Comparison of ENCODE assay signal across 8 cellular contexts in genomic region chr9:2727966-2728613, GRCh38. TPM values are rescaled to one million over a fixed set of nuclear protein-coding genes. Genes with fewer than 3 reads are reported as not detected.
DNase-seq lines count a peak whose midpoint lies in the region; ATAC-seq and TF ChIP-seq lines count a peak whose summit lies in the region.

No MANE protein-coding gene starts in this region.

- H3K9me2 ChIP-seq in HCT116 (ENCODE audit: insufficient read depth) (no peaks in the 10 kb centered on the region), Loucy (replicated peaks; ENCODE audit: low read depth, low read length) (no peaks in the 10 kb centered on the region)

- CTCF ChIA-PET in HCT116 (lab: Charles Lee): interaction anchor here (1.6 kb wide), 1 partner anchor 596 kb away, joined by 7 read pairs; no protein-coding TSS in a partner anchor
- CTCF ChIA-PET in activated CD4-positive, alpha-beta T cell treated with anti-CD3 and anti-CD28 coated beads, Interleukin-2, amount 10 ng/mL, durations not matched to agents 7 days and 5 days (lab: Charles Lee): interaction anchor here (0.6 to 1.3 kb wide), 4 partner anchors 11 to 596 kb away, joined by 3 to 4 read pairs (median 4); partner anchors contain the start of gene KCNV2

- no peaks in the 10 kb centered on the region for H3K9me3 ChIP-seq in HCT116 (ENCODE audit: control insufficient read depth in 1 of 2, insufficient read depth in 1 of 2, low read depth in 1 of 2, low read length in 2 of 2)
- H3K9me3 ChIP-seq in Loucy (ENCODE audit: insufficient read depth, low read depth, low read length): no peaks in the 10 kb centered on the region
- H3K9me3 ChIP-seq in esophagus muscularis mucosa: no peaks in the 10 kb centered on the region

- H3K36me3 Mint-ChIP-seq in nephron progenitor cell (ENCODE audit: low read depth): no peaks in the 10 kb centered on the region
- H3K36me3 Mint-ChIP-seq in activated CD4-positive, alpha-beta T cell treated with anti-CD3 and anti-CD28 coated beads, Interleukin-2, amount 10 ng/mL, durations not matched to agents 7 days and 5 days (ENCODE audit: low read depth): no peaks in the 10 kb centered on the region

- no peaks in the 10 kb centered on the region for H3K79me2 ChIP-seq in HCT116 (ENCODE audit: insufficient read depth, low read length)
- no peaks in the 10 kb centered on the region for H3K79me2 ChIP-seq in Loucy (ENCODE audit: insufficient read depth, low read length)

- no peak overlapping the region for H3K4me3 ChIP-seq in HCT116 (replicated peaks in 1 of 2; ENCODE audit: low read depth in 1 of 2, low read length in 2 of 2)
- H3K4me3 ChIP-seq in Loucy (ENCODE audit: low read length, poor library complexity, severe bottlenecking): no peak overlapping the region
- no peak overlapping the region for H3K4me3 ChIP-seq in esophagus muscularis mucosa

- no peaks in the 10 kb centered on the region for H3F3A ChIP-seq in Loucy (ENCODE audit: low read depth)

- H2AFZ ChIP-seq in HCT116 (ENCODE audit: low read depth, low read length, poor library complexity, severe bottlenecking) (no peak overlapping the region), Loucy (ENCODE audit: low read length) (peak overlapping the region; percentile 30)

- no peaks in the 10 kb centered on the region for H3K36me3 ChIP-seq in HCT116 (ENCODE audit: control insufficient read depth in 1 of 2, insufficient read depth in 2 of 2, low read length in 2 of 2)
- no peaks in the 10 kb centered on the region for H3K36me3 ChIP-seq in Loucy (ENCODE audit: insufficient read depth, low read length)
- H3K36me3 ChIP-seq in esophagus muscularis mucosa: no peaks in the 10 kb centered on the region

- H3K4me1 Mint-ChIP-seq in nephron progenitor cell: peaks cover 52% of the 10 kb centered on the region
- H3K4me1 Mint-ChIP-seq in activated CD4-positive, alpha-beta T cell treated with anti-CD3 and anti-CD28 coated beads, Interleukin-2, amount 10 ng/mL, durations not matched to agents 7 days and 5 days: no peaks in the 10 kb centered on the region

- H3K27me3 Mint-ChIP-seq in nephron progenitor cell (ENCODE audit: low read depth, poor library complexity): no peaks in the 10 kb centered on the region
- no peaks in the 10 kb centered on the region for H3K27me3 Mint-ChIP-seq in activated CD4-positive, alpha-beta T cell treated with anti-CD3 and anti-CD28 coated beads, Interleukin-2, amount 10 ng/mL, durations not matched to agents 7 days and 5 days

- H3K4me2 ChIP-seq in HCT116 (ENCODE audit: low read length) (no peak overlapping the region), Loucy (ENCODE audit: low read depth, low read length, poor library complexity, severe bottlenecking) (peak overlapping the region; percentile 14)

- H3K9ac ChIP-seq in HCT116 (ENCODE audit: low read length) (no peak overlapping the region), Loucy (ENCODE audit: low read depth, low read length, poor library complexity, severe bottlenecking) (no peak overlapping the region)

- H3K9me3 Mint-ChIP-seq in nephron progenitor cell: no peaks in the 10 kb centered on the region
- no peaks in the 10 kb centered on the region for H3K9me3 Mint-ChIP-seq in activated CD4-positive, alpha-beta T cell treated with anti-CD3 and anti-CD28 coated beads, Interleukin-2, amount 10 ng/mL, durations not matched to agents 7 days and 5 days

- H3K27me3 ChIP-seq in HCT116 (ENCODE audit: insufficient read depth, low read length) (no peaks in the 10 kb centered on the region), Loucy (ENCODE audit: insufficient read depth, low read length, poor library complexity, severe bottlenecking) (no peaks in the 10 kb centered on the region), esophagus muscularis mucosa (no peaks in the 10 kb centered on the region)

- peak overlapping the region; percentile 12 for H3K4me3 Mint-ChIP-seq in nephron progenitor cell
- H3K4me3 Mint-ChIP-seq in activated CD4-positive, alpha-beta T cell treated with anti-CD3 and anti-CD28 coated beads, Interleukin-2, amount 10 ng/mL, durations not matched to agents 7 days and 5 days: no peak overlapping the region

- RAD21 ChIA-PET in HCT116 (lab: Charles Lee; ENCODE audit: low non-redundant PET in 1 of 2, low total read pairs in 2 of 2, uncharacterized antibody in 2 of 2, unreplicated experiment in 2 of 2): no interaction called here

- WGBS in esophagus muscularis mucosa: 13% methylated on average over 5 of the region's 5 CpGs

- no peaks in the 10 kb centered on the region for H4K20me1 ChIP-seq in HCT116 (ENCODE audit: insufficient read depth)
- H4K20me1 ChIP-seq in Loucy (ENCODE audit: insufficient read depth, low read length, poor library complexity, severe bottlenecking): no peaks in the 10 kb centered on the region

- no TSS peak for BruUV-seq in HCT116 (replicated peaks; lab: Mats Ljungman, UMichigan)

- TF ChIP-seq POLR2A in HCT116 (IDR thresholded peaks at IDR 0.05; ENCODE audit: borderline replicate concordance, extremely low read depth, insufficient read depth, insufficient read length): no peak
- TF ChIP-seq POLR2A in esophagus muscularis mucosa (IDR thresholded peaks at IDR 0.05; ENCODE audit: low read depth): no peak

- peak; percentile 10 to 36 (median 22); a peak in 3 of 6 replicates for TF ChIP-seq CTCF in HCT116 (IDR thresholded peaks at IDR 0.05 in 2 of 3, conservative IDR thresholded peaks at IDR 0.05 in 1 of 3; ENCODE audit: borderline replicate concordance in 1 of 3, insufficient read depth in 1 of 3, low read depth in 2 of 3, low read length in 2 of 3)
- peak; percentile 86 for TF ChIP-seq CTCF in Loucy (conservative IDR thresholded peaks at IDR 0.05; ENCODE audit: low read length)
- TF ChIP-seq CTCF in esophagus muscularis mucosa (IDR thresholded peaks at IDR 0.05): peak; percentile 48 to 60 (median 52)
- TF ChIP-seq CTCF in nephron progenitor cell (IDR thresholded peaks at IDR 0.05): peak; percentile 55

- ATAC-seq in HCT116: peak; percentile 57; the same call in 1 of the 2 replicates

- H3K4me1 ChIP-seq in HCT116 (ENCODE audit: control insufficient read depth in 1 of 2, insufficient read depth in 2 of 2, low read length in 2 of 2) (peaks cover 0 to 22% of the 10 kb centered on the region in 2 experiments; a peak in 1 of 4 replicates), Loucy (ENCODE audit: insufficient read depth, low read length, poor library complexity, severe bottlenecking) (peaks cover 4% of the 10 kb centered on the region), esophagus muscularis mucosa (peaks cover 0 to 8% (median 7%) of the 10 kb centered on the region in 4 donors)

- POLR2A ChIA-PET in HCT116 (lab: Charles Lee): no interaction called here
- POLR2A ChIA-PET in activated CD4-positive, alpha-beta T cell treated with anti-CD3 and anti-CD28 coated beads, Interleukin-2, amount 10 ng/mL, durations not matched to agents 7 days and 5 days (lab: Charles Lee): no interaction called here

- TF ChIP-seq RAD21 in HCT116 (IDR thresholded peaks at IDR 0.05; ENCODE audit: low read depth): peak; percentile 37; the same call in 1 of the 2 replicates

- DNase-seq in NCI-H2029 treated with DMSO at 0.1 percent for 48 hours (lab: John Stamatoyannopoulos, UW) (peak; percentile 3), NCI-H2029 (lab: John Stamatoyannopoulos, UW) (no peak), HCT116 (ENCODE audit: low read depth, low spot score) (peak; percentile 4), SHP77 treated with DMSO at 0.1 percent for 48 hours (lab: John Stamatoyannopoulos, UW) (peak; percentile 2), esophagus muscularis mucosa (ENCODE audit: extremely low spot score) (no peak), nephron progenitor cell (peak; percentile 13)
- no peak for DNase-seq in activated CD4-positive, alpha-beta T cell treated with anti-CD3 and anti-CD28 coated beads, Interleukin-2, amount 10 ng/mL, durations not matched to agents 7 days and 5 days

- no peak overlapping the region for H3K27ac ChIP-seq in HCT116 (ENCODE audit: low read depth, low read length)
- no peak overlapping the region for H3K27ac ChIP-seq in esophagus muscularis mucosa (replicated peaks in 1 of 4)

- TF ChIP-seq EP300 in esophagus muscularis mucosa (IDR thresholded peaks at IDR 0.05): no peak

- peak overlapping the region; percentile 12 for H3K27ac Mint-ChIP-seq in nephron progenitor cell
- H3K27ac Mint-ChIP-seq in activated CD4-positive, alpha-beta T cell treated with anti-CD3 and anti-CD28 coated beads, Interleukin-2, amount 10 ng/mL, durations not matched to agents 7 days and 5 days: no peak overlapping the region

- intact Hi-C loops in HCT116 (cut with micrococcal nuclease): no loop called here
- intact Hi-C loops in esophagus muscularis mucosa (cut with DNase I): loop anchor here (2.0 to 10.0 kb wide), 2 partner anchors 19 to 493 kb away; no protein-coding TSS in a partner anchor

TF ChIP-seq in HCT116, 20 proteins besides CTCF, POLR2A, EP300 and RAD21:
- TF ChIP-seq CBX3 (IDR thresholded peaks at IDR 0.05; ENCODE audit: low read depth) (no peak), EZH2phosphoT487 (IDR thresholded peaks at IDR 0.05; ENCODE audit: borderline replicate concordance) (no peak), EZH2 (IDR thresholded peaks at IDR 0.05) (no peak), ZNF274 (IDR thresholded peaks at IDR 0.05; ENCODE audit: low read depth, low read length) (no peak), EGR1 (IDR thresholded peaks at IDR 0.05; ENCODE audit: low read depth) (no peak), ATF3 (IDR thresholded peaks at IDR 0.05) (no peak), SP1 (IDR thresholded peaks at IDR 0.05; ENCODE audit: low read depth) (no peak), ZFX (IDR thresholded peaks at IDR 0.05) (no peak), FOSL1 (IDR thresholded peaks at IDR 0.05; ENCODE audit: low read depth) (no peak), CEBPB (IDR thresholded peaks at IDR 0.05; ENCODE audit: low read depth) (no peak)

RNA-seq across cellular contexts. Expression of gene KCNV2, which starts 10.8 kb away (rescaled TPM):
- total RNA-seq in HCT116 (2021; ENCODE audit: unreplicated experiment) (not detected), esophagus muscularis mucosa (not detected)
- polyA plus RNA-seq in HCT116 (2012): 0.06 and 0.26 TPM in 2 replicates
- total RNA-seq in activated CD4-positive, alpha-beta T cell treated with anti-CD3 and anti-CD28 coated beads, Interleukin-2, amount 10 ng/mL, durations not matched to agents 7 days and 5 days: not detected

Comparison
In these comparisons a context has a peak if more than half of its experiments do, and no peak if none do; other contexts are left out.
1. DNase-seq: peak in NCI-H2029 treated with DMSO at 0.1 percent for 48 hours (single experiment), HCT116 (single experiment), SHP77 treated with DMSO at 0.1 percent for 48 hours (single experiment) and nephron progenitor cell (single experiment); none in NCI-H2029 (single experiment), esophagus muscularis mucosa (single experiment) and activated CD4-positive, alpha-beta T cell treated with anti-CD3 and anti-CD28 coated beads, Interleukin-2, amount 10 ng/mL, durations not matched to agents 7 days and 5 days (single experiment).
2. CTCF ChIP-seq: peak in every context shown above with its lines; median percentile 86 in Loucy; 55 in nephron progenitor cell; 52 in esophagus muscularis mucosa; 22 in HCT116.